Comparison of ENCODE assay signal across 19 cellular contexts in genomic region chr12:109377139-109377685, GRCh38. TPM values are rescaled to one million over a fixed set of nuclear protein-coding genes. Genes with fewer than 3 reads are reported as not detected.
"Had no signal": no experiment of that assay in that cellular context is flagged by ENCODE, and none has a peak within 500 bp of the region (broad histone marks: within the 10 kb centered on the region; RNA-seq: fewer than 3 reads in every experiment).

No MANE protein-coding gene starts in this region.

- H3K27ac ChIP-seq: dorsolateral prefrontal cortex, esophagus squamous epithelium, sigmoid colon, tibial nerve, vagina had no signal

- H3K36me3 ChIP-seq: esophagus squamous epithelium, sigmoid colon, tibial nerve, vagina had no signal

- H3K9me3 ChIP-seq: esophagus squamous epithelium, sigmoid colon, tibial nerve, vagina had no signal

- H3K4me3 ChIP-seq: dorsolateral prefrontal cortex, esophagus squamous epithelium, sigmoid colon, tibial nerve, vagina had no signal

- DNase-seq: activated CD4-positive, alpha-beta memory T cell treated with anti-CD3 and anti-CD28 coated beads for 36 hours; activated CD4-positive, alpha-beta T cell treated with anti-CD3 and anti-CD28 coated beads for 1 hour; activated naive CD8-positive, alpha-beta T cell treated with anti-CD3 and anti-CD28 coated beads, Interleukin-2, amount 10 ng/mL, durations not matched to agents 7 days and 5 days; anterior cingulate cortex; dorsolateral prefrontal cortex; esophagus squamous epithelium; foreskin fibroblast; head of caudate nucleus; kidney; nephron progenitor cell; sigmoid colon; stimulated activated CD4-positive, alpha-beta T cell treated with anti-CD3 and anti-CD28 coated beads, Interleukin-2, amount 100 ng/mL, for 24 hours; stimulated activated naive B cell treated with anti-CD40 and anti-IgM and Interleukin-4, amounts not matched to agents 10 μg/mL and 1 μg/mL and 100 μg/mL, for 72 hours had no signal

- ATAC-seq: stimulated activated naive B cell treated with anti-CD40 and anti-IgM and Interleukin-4, amounts not matched to agents 10 μg/mL and 1 μg/mL and 100 μg/mL, for 72 hours had no signal

- H3K4me1 ChIP-seq: esophagus squamous epithelium, sigmoid colon, tibial nerve, vagina had no signal

- H3K27me3 ChIP-seq: sigmoid colon, vagina had no signal

RNA-seq across cellular contexts. Expression of gene MYO1H, which starts 29.5 kb away (rescaled TPM):
- total RNA-seq: activated CD4-positive, alpha-beta memory T cell treated with anti-CD3 and anti-CD28 coated beads for 36 hours; activated naive CD8-positive, alpha-beta T cell treated with anti-CD3 and anti-CD28 coated beads, Interleukin-2, amount 10 ng/mL, durations not matched to agents 7 days and 5 days; chondrocyte; kidney; liver; osteocyte; pulmonary artery endothelial cell; sigmoid colon; vagina had no signal
